In genomic region chr3:98022978-98023820, GRCh38 we compare ENCODE assay signal across 1 cellular context.
TF ChIP-seq lines count a peak whose summit lies in the region.

No MANE protein-coding gene starts in this region.

TF ChIP-seq in SK-N-SH treated with all-trans-retinoic acid at 6 μM for 48 hours, 23 proteins besides CTCF, POLR2A, EP300 and RAD21 (continued from another document):
- TF ChIP-seq ESRRG (CRISPR knock-in tag; IDR thresholded peaks at IDR 0.05) (no peak), ZNF8 (CRISPR knock-in tag; IDR thresholded peaks at IDR 0.05) (no peak), CSRNP3 (CRISPR knock-in tag; IDR thresholded peaks at IDR 0.05) (no peak)
